1 cellular context compared by ENCODE assay signal in the genomic region with DNA sequence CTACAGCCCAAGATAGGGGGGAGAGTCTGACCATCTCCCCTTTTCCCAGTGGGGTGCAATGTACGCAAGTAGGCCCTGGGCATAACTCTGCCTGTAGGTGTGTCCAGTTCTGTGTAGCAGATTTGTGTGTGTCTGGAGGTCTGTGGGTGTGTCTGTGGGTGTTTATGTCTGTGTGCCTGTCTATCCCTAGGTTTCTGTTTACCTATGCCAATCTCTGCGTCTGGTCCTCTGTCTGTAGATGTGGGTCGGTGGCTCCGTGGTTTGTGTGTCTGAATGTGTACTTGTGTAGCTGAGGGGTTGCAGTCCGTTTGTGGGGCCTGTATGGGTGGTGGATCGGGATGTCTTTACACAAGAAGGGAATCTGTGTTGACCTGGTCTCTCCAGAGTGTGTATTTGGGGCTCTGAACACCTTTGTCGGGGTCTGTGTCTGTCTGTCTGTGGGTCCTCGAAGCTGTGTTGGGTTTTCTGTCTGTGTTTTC.
TF ChIP-seq lines count a peak whose summit lies in the region.

No MANE protein-coding gene starts in this region.

TF ChIP-seq in WTC11, 78 proteins besides CTCF, POLR2A, EP300 and RAD21 (continued from another document):
- TF ChIP-seq, protein P1, sequence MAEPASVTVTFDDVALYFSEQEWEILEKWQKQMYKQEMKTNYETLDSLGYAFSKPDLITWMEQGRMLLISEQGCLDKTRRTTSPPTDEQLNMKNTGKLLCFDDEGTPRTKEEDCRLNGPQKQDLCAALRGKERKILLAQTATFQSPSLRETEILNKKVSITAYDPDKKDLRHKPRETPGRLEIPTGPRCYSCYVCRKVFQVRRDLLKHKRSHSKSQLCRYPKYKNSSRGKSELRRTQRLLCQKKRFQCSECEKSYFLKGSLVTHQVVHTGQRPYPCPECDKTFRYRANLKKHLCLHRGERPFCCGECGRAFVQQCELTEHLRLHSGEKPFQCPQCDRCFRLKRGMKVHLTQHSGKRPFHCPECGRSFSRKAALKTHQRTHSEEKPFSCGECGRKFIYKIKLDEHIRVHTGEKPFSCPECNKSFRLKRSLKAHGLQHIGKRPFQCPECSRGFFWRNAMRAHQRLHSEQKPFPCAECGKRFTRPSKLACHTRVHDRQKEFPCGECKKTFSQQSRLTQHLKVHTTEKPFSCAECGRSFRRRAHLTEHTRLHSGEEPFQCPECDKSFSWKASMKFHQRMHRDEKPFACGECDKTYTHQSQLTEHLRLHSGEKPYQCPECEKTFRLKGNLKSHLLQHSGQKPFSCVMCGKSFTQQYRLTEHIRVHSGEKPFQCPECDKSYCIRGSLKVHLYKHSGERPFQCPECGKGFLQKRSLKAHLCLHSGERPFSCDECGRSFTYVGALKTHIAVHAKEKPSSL (CRISPR knock-in tag; conservative IDR thresholded peaks at IDR 0.05), result no peak
- no peak for TF ChIP-seq TCF7 (CRISPR knock-in tag; IDR thresholded peaks at IDR 0.05; ENCODE audit: low read depth)
